In genomic region chr19:50983625-50984292, GRCh38 we compare ENCODE assay signal across 27 cellular contexts. TPM values are rescaled to one million over a fixed set of nuclear protein-coding genes. Genes with fewer than 3 reads are reported as not detected.
DNase-seq lines count a peak whose midpoint lies in the region; ATAC-seq and TF ChIP-seq lines count a peak whose summit lies in the region.
"Had no signal": no experiment of that assay in that cellular context is flagged by ENCODE, and none has a peak within 500 bp of the region (broad histone marks: within the 10 kb centered on the region; RNA-seq: fewer than 3 reads in every experiment).

KLK7 (minus strand) TSS chr19:50983917; CDS start chr19:50982399, 1,518 bp downstream.

- no peak for TF ChIP-seq CTCF in esophagus squamous epithelium (IDR thresholded peaks at IDR 0.05)
- no peak for TF ChIP-seq CTCF in uterus (IDR thresholded peaks at IDR 0.05)

- H3K27ac ChIP-seq in HUES64 (ENCODE audit: low read depth, low read length) (no peak within 1 kb of the TSS), esophagus squamous epithelium (peak within 1 kb of the TSS in 1 of 4 donors; percentile 45), uterus (no peak within 1 kb of the TSS)
- H3K27ac ChIP-seq: left lung, spleen, WERI-Rb-1 had no signal

- H3K4me1 ChIP-seq in HUES64 (ENCODE audit: insufficient read depth, low read length) (peaks cover 10% of the 10 kb centered on the region), esophagus squamous epithelium (peaks cover 5 to 19% (median 7%) of the 10 kb centered on the region in 3 donors), uterus (no peaks in the 10 kb centered on the region)
- H3K4me1 ChIP-seq: left lung, spleen had no signal

- DNase-seq in CD1c-positive myeloid dendritic cell (ENCODE audit: extremely low spot score): peak; percentile 14
- no peak for DNase-seq in esophagus squamous epithelium (lab: John Stamatoyannopoulos, UW)
- peak; percentile 80 for DNase-seq in mesenteric fat pad (ENCODE audit: low spot score)
- no peak for DNase-seq in GDM1 (lab: John Stamatoyannopoulos, UW)
- DNase-seq in uterus: no peak
- no peak for DNase-seq in activated CD8-positive, alpha-beta memory T cell treated with anti-CD3 and anti-CD28 coated beads for 24 hours
- DNase-seq: activated CD4-positive, alpha-beta T cell treated with anti-CD3 and anti-CD28 coated beads, Interleukin-2, amount 50 U/mL, for 48 hours; activated T-cell treated with anti-CD3 and anti-CD28 coated beads, Interleukin-2, amount 50 U/mL, for 1 hour; foreskin melanocyte; hippocampal formation; Kasumi-1; left lung; NCI-H1092 treated with DMSO at 0.1 percent for 48 hours; NCI-H2081; NCI-H446 treated with DMSO at 0.1 percent for 48 hours; spleen; WERI-Rb-1 had no signal

- peak within 1 kb of the TSS; percentile 37 for H3K4me3 ChIP-seq in HUES64 (ENCODE audit: low read length)
- peak within 1 kb of the TSS; percentile 9 to 39 (median 32) for H3K4me3 ChIP-seq in esophagus squamous epithelium
- H3K4me3 ChIP-seq in uterus: no peak within 1 kb of the TSS
- H3K4me3 ChIP-seq: GM12878, left lung, spleen had no signal

- H3K9me3 ChIP-seq in HUES64 (ENCODE audit: insufficient read depth, low read depth, low read length) (no peaks in the 10 kb centered on the region), esophagus squamous epithelium (no peaks in the 10 kb centered on the region), uterus (no peaks in the 10 kb centered on the region)
- H3K9me3 ChIP-seq: left lung, spleen had no signal

- H3K27me3 ChIP-seq in HUES64 (ENCODE audit: insufficient read depth, low read length) (peaks cover 9% of the 10 kb centered on the region), esophagus squamous epithelium (peaks cover 0 to 69% (median 0%) of the 10 kb centered on the region in 4 donors), uterus (peaks cover 0 to 4% of the 10 kb centered on the region in 2 donors)

- H3K9ac ChIP-seq in HUES64 (ENCODE audit: low read depth, low read length): no peak within 1 kb of the TSS

- H3K36me3 ChIP-seq in HUES64 (ENCODE audit: insufficient read depth, low read length) (no peaks in the 10 kb centered on the region), esophagus squamous epithelium (no peaks in the 10 kb centered on the region), uterus (no peaks in the 10 kb centered on the region)
- H3K36me3 ChIP-seq: left lung, spleen, WERI-Rb-1 had no signal

- no peak for ATAC-seq in GM19324 (IDR thresholded peaks at IDR 0.05; ENCODE audit: low FRiP score, unreplicated experiment)
- ATAC-seq: GM12878, left lung had no signal

- WGBS in HUES64: 69% methylated on average over 28 of the region's 28 CpGs
- WGBS in esophagus squamous epithelium, 2 donors: 8 to 13% methylated on average over 16 to 17 of the region's 28 CpGs

- intact Hi-C loops in esophagus squamous epithelium (cut with DNase I) (no loop called here), uterus (cut with DNase I; ENCODE audit: low total_unique reads) (no loop called here)

- TF ChIP-seq POLR2A in esophagus squamous epithelium (IDR thresholded peaks at IDR 0.05) (no peak), uterus (IDR thresholded peaks at IDR 0.05) (no peak)

RNA-seq across cellular contexts. Expression of gene KLK7, which starts in this region (rescaled TPM):
- polyA plus RNA-seq in HUES64 (2013, experiment 1 of 2): 0.30 TPM
- polyA plus RNA-seq in HUES64 (2013, experiment 2 of 2): 0.32 TPM
- total RNA-seq in esophagus squamous epithelium: 100 to 1,000 TPM in 3 of 4 donors, 1 to 10 TPM in 1; 9.5 to 309 (median 198) TPM
- not detected for total RNA-seq in mesenteric fat pad
- total RNA-seq in uterus: 1 to 10 TPM in 1 of 4 donors, under 1 TPM in 1, not detected in 2; 0.14 to 1.1 TPM
- total RNA-seq: A673; endothelial cell of umbilical vein; GM12878; H4; mononuclear cell; neural crest cell; T-helper 2 cell treated with Interferon-gamma antibody and Interleukin-4, amounts not matched to agents 100 ng/mL and 5 ng/mL, for 36 hours had no signal
- polyA plus RNA-seq: BJ, endothelial cell of umbilical vein, GM12878 had no signal

Comparison
In these comparisons a context has a peak if more than half of its experiments do, and no peak if none do; other contexts are left out.
1. RNA of gene KLK7 (total RNA-seq): 9.5 to 309 TPM in esophagus squamous epithelium; 0.14 to 1.1 TPM in uterus and not detected in mesenteric fat pad (single experiment); every median in the first group is over 4 times any median in the second.
2. Peak in DNase-seq in mesenteric fat pad; RNA of the gene not detected or under 1 TPM.
3. H3K4me3 ChIP-seq: peak in HUES64 (single experiment) and esophagus squamous epithelium (4 of 4); none in uterus (0 of 2).